ENCODE assay signal across 22 cellular contexts in genomic region chr5:79546782-79547428, GRCh38. TPM values are rescaled to one million over a fixed set of nuclear protein-coding genes. Genes with fewer than 3 reads are reported as not detected.
DNase-seq lines count a peak whose midpoint lies in the region; ATAC-seq and TF ChIP-seq lines count a peak whose summit lies in the region.
"Had no signal": no experiment of that assay in that cellular context is flagged by ENCODE, and none has a peak within 500 bp of the region (broad histone marks: within the 10 kb centered on the region; RNA-seq: fewer than 3 reads in every experiment).

No MANE protein-coding gene starts in this region.

- peaks cover 0 to 3% of the 10 kb centered on the region in 2 donors for H3K9me3 Mint-ChIP-seq in stimulated activated naive CD8-positive, alpha-beta T cell treated with anti-CD3 and anti-CD28 coated beads, Interleukin-15, amount 100 ng/mL, for 72 hours
- H3K9me3 Mint-ChIP-seq: activated T-helper 17 cell treated with anti-CD3 and anti-CD28 coated beads, Interleukin-2, amount 50 U/mL, for 72 hours; H9 had no signal

- no peaks in the 10 kb centered on the region for H3K4me1 Mint-ChIP-seq in stimulated activated naive CD8-positive, alpha-beta T cell treated with anti-CD3 and anti-CD28 coated beads, Interleukin-15, amount 100 ng/mL, for 72 hours
- H3K4me1 Mint-ChIP-seq: activated T-helper 17 cell treated with anti-CD3 and anti-CD28 coated beads, Interleukin-2, amount 50 U/mL, for 72 hours; stimulated activated memory B cell treated with anti-CD40 and anti-IgM and Interleukin-4, amounts not matched to agents 10 μg/mL and 1 μg/mL and 100 μg/mL, for 72 hours had no signal

- H2AK5ac ChIP-seq in mesenchymal stem cell (ENCODE audit: low read length, severe bottlenecking): no peak overlapping the region

- no peaks in the 10 kb centered on the region for H3K27me3 Mint-ChIP-seq in stimulated activated naive CD8-positive, alpha-beta T cell treated with anti-CD3 and anti-CD28 coated beads, Interleukin-15, amount 100 ng/mL, for 72 hours
- H3K27me3 Mint-ChIP-seq: activated T-helper 17 cell treated with anti-CD3 and anti-CD28 coated beads, Interleukin-2, amount 50 U/mL, for 72 hours; stimulated activated memory B cell treated with anti-CD40 and anti-IgM and Interleukin-4, amounts not matched to agents 10 μg/mL and 1 μg/mL and 100 μg/mL, for 72 hours had no signal

- CTCF ChIA-PET in RWPE1 (lab: Yijun Ruan, JAX): interaction anchor here (0.5 to 0.7 kb wide), 2 partner anchors 118 to 1359 kb away, joined by 3 to 4 read pairs; no protein-coding TSS in a partner anchor

- H3K27ac ChIP-seq in mesenchymal stem cell (ENCODE audit: low read length, poor library complexity, severe bottlenecking) (no peak overlapping the region), RWPE1 (no peak overlapping the region)
- H3K27ac ChIP-seq: BLaER1 treated with 17β-estradiol and CSF1 and Interleukin-3, amounts not matched to agents 10 nM and 100 nM; colonic mucosa; HL-60; right atrium auricular region; uterus had no signal

- POLR2A ChIA-PET in RWPE1 (lab: Yijun Ruan, JAX; ENCODE audit: low non-redundant PET): no interaction called here

- TF ChIP-seq CTCF in RWPE1 (conservative IDR thresholded peaks at IDR 0.05; ENCODE audit: low read depth): no peak

- peak overlapping the region; percentile 5 for H4K8ac ChIP-seq in mesenchymal stem cell (ENCODE audit: low read length)

- H3K4me3 Mint-ChIP-seq in stimulated activated naive CD8-positive, alpha-beta T cell treated with anti-CD3 and anti-CD28 coated beads, Interleukin-15, amount 100 ng/mL, for 72 hours: no peak overlapping the region
- H3K4me3 Mint-ChIP-seq: activated CD8-positive, alpha-beta T cell treated with anti-CD3 and anti-CD28 coated beads, Interleukin-2, amount 10 ng/mL, durations not matched to agents 7 days and 5 days; activated T-helper 17 cell treated with anti-CD3 and anti-CD28 coated beads, Interleukin-2, amount 50 U/mL, for 72 hours; H9; stimulated activated memory B cell treated with anti-CD40 and anti-IgM and Interleukin-4, amounts not matched to agents 10 μg/mL and 1 μg/mL and 100 μg/mL, for 72 hours had no signal

- H3K14ac ChIP-seq in mesenchymal stem cell (ENCODE audit: low read length in 2 of 2): peak overlapping the region in 1 of 2 experiments; percentile 53

- no peak overlapping the region for H2BK5ac ChIP-seq in mesenchymal stem cell (ENCODE audit: low read depth, low read length, poor library complexity, severe bottlenecking)

- no peaks in the 10 kb centered on the region for H3K27me3 ChIP-seq in mesenchymal stem cell (ENCODE audit: control insufficient read depth in 1 of 2, insufficient read depth in 1 of 2, low read length in 2 of 2)
- H3K27me3 ChIP-seq: BLaER1 treated with 17β-estradiol and CSF1 and Interleukin-3, amounts not matched to agents 10 nM and 100 nM; colonic mucosa; right atrium auricular region; uterus had no signal

- no peaks in the 10 kb centered on the region for H3K9me3 ChIP-seq in mesenchymal stem cell (ENCODE audit: control insufficient read depth, low read length)
- H3K9me3 ChIP-seq: colonic mucosa, right atrium auricular region, uterus had no signal

- peak overlapping the region in 1 of 2 experiments; percentile 91 for H2BK12ac ChIP-seq in mesenchymal stem cell (ENCODE audit: low read length in 2 of 2)

- H3K4ac ChIP-seq in mesenchymal stem cell (ENCODE audit: low read depth in 1 of 2, low read length in 2 of 2): peak overlapping the region in 1 of 2 experiments; percentile 75

- no peak overlapping the region for H2BK120ac ChIP-seq in mesenchymal stem cell (ENCODE audit: low read depth, low read length)

- no peak overlapping the region for H2BK15ac ChIP-seq in mesenchymal stem cell (ENCODE audit: low read depth, poor library complexity, severe bottlenecking)

- no peaks in the 10 kb centered on the region for H3K4me1 ChIP-seq in mesenchymal stem cell (ENCODE audit: control insufficient read depth, insufficient read depth, low read depth, low read length)
- H3K4me1 ChIP-seq: BLaER1 treated with 17β-estradiol and CSF1 and Interleukin-3, amounts not matched to agents 10 nM and 100 nM; colonic mucosa; right atrium auricular region; uterus had no signal

- peak; percentile 91 for DNase-seq in H4 (ENCODE audit: low spot score)
- peak; percentile 81 for DNase-seq in amniotic epithelial cell (ENCODE audit: low read depth)
- DNase-seq in mesenchymal stem cell: peak; percentile 90
- DNase-seq in smooth muscle cell of the brain vasculature (ENCODE audit: low read depth, low spot score): peak; percentile 39
- no peak for DNase-seq in NCI-H1417 (lab: John Stamatoyannopoulos, UW)
- DNase-seq in RWPE1 (ENCODE audit: low spot score): no peak
- no peak for DNase-seq in stimulated activated naive CD8-positive, alpha-beta T cell treated with anti-CD3 and anti-CD28 coated beads, Interleukin-15, amount 100 ng/mL, for 72 hours
- DNase-seq: activated CD8-positive, alpha-beta T cell treated with anti-CD3 and anti-CD28 coated beads, Interleukin-2, amount 10 ng/mL, durations not matched to agents 7 days and 5 days; amniotic stem cell; colonic mucosa; H9; Karpas-422; NCI-H146; NCI-H524; OCI-M1; uterus had no signal

- no peak overlapping the region for H3K4me2 ChIP-seq in mesenchymal stem cell (ENCODE audit: low read length, poor library complexity, severe bottlenecking)
- H3K4me2 ChIP-seq: BLaER1 treated with 17β-estradiol and CSF1 and Interleukin-3, amounts not matched to agents 10 nM and 100 nM had no signal

- H4K91ac ChIP-seq in mesenchymal stem cell (ENCODE audit: low read length): no peak overlapping the region

- H3K27ac Mint-ChIP-seq in stimulated activated naive CD8-positive, alpha-beta T cell treated with anti-CD3 and anti-CD28 coated beads, Interleukin-15, amount 100 ng/mL, for 72 hours: no peak overlapping the region
- H3K27ac Mint-ChIP-seq: activated CD8-positive, alpha-beta T cell treated with anti-CD3 and anti-CD28 coated beads, Interleukin-2, amount 10 ng/mL, durations not matched to agents 7 days and 5 days; activated T-helper 17 cell treated with anti-CD3 and anti-CD28 coated beads, Interleukin-2, amount 50 U/mL, for 72 hours; stimulated activated memory B cell treated with anti-CD40 and anti-IgM and Interleukin-4, amounts not matched to agents 10 μg/mL and 1 μg/mL and 100 μg/mL, for 72 hours had no signal

- H3K9ac ChIP-seq in mesenchymal stem cell (ENCODE audit: low read length): no peak overlapping the region
- H3K9ac ChIP-seq: BLaER1 treated with 17β-estradiol and CSF1 and Interleukin-3, amounts not matched to agents 10 nM and 100 nM had no signal

- no peaks in the 10 kb centered on the region for H3K36me3 ChIP-seq in mesenchymal stem cell (ENCODE audit: control insufficient read depth in 1 of 2, insufficient read depth in 2 of 2, low read depth in 1 of 2, low read length in 2 of 2)
- H3K36me3 ChIP-seq: BLaER1 treated with 17β-estradiol and CSF1 and Interleukin-3, amounts not matched to agents 10 nM and 100 nM; colonic mucosa; right atrium auricular region; uterus had no signal

- H3K79me1 ChIP-seq in mesenchymal stem cell (replicated peaks; ENCODE audit: low read length, poor library complexity, severe bottlenecking): no peaks in the 10 kb centered on the region

- ATAC-seq in GM19035 (IDR thresholded peaks at IDR 0.05; ENCODE audit: unreplicated experiment): no peak
- ATAC-seq in stimulated activated naive CD8-positive, alpha-beta T cell treated with anti-CD3 and anti-CD28 coated beads, Interleukin-15, amount 100 ng/mL, for 72 hours: no peak
- ATAC-seq: activated CD8-positive, alpha-beta T cell treated with anti-CD3 and anti-CD28 coated beads, Interleukin-2, amount 10 ng/mL, durations not matched to agents 7 days and 5 days; activated T-helper 17 cell treated with anti-CD3 and anti-CD28 coated beads, Interleukin-2, amount 50 U/mL, for 72 hours; stimulated activated memory B cell treated with anti-CD40 and anti-IgM and Interleukin-4, amounts not matched to agents 10 μg/mL and 1 μg/mL and 100 μg/mL, for 72 hours had no signal

- H3K4me3 ChIP-seq in mesenchymal stem cell (ENCODE audit: insufficient read depth in 1 of 2, low read depth in 1 of 2, low read length in 2 of 2): no peak overlapping the region
- H3K4me3 ChIP-seq: BLaER1 treated with 17β-estradiol and CSF1 and Interleukin-3, amounts not matched to agents 10 nM and 100 nM; colonic mucosa; right atrium auricular region; uterus had no signal

- peak overlapping the region; percentile 46 to 67 for H3K18ac ChIP-seq in mesenchymal stem cell (ENCODE audit: low read depth in 1 of 2, low read length in 2 of 2)

- peak overlapping the region; percentile 42 for H2AFZ ChIP-seq in mesenchymal stem cell (ENCODE audit: low read depth, low read length)

- WGBS in mesenchymal stem cell: 39% methylated on average over 5 of the region's 7 CpGs

- H3K23ac ChIP-seq in mesenchymal stem cell (ENCODE audit: low read length in 2 of 2): no peak overlapping the region

RNA-seq across cellular contexts. Expression of gene HOMER1, which starts 33.0 kb away (rescaled TPM):
- 12.8 and 15.5 TPM in 2 replicates for total RNA-seq in H4 (2014; rRNA removed; shearing (Covaris generic))
- polyA plus RNA-seq in mesenchymal stem cell (2013, experiment 1 of 2): 23.2 TPM
- 20.9 TPM for polyA plus RNA-seq in mesenchymal stem cell (2013, experiment 2 of 2)

Comparison
In these comparisons a context has a peak if more than half of its experiments do, and no peak if none do; other contexts are left out.
1. DNase-seq: peak in H4 (single experiment), amniotic epithelial cell (single experiment), mesenchymal stem cell (single experiment) and smooth muscle cell of the brain vasculature (single experiment); none in NCI-H1417 (0 of 3), RWPE1 (single experiment) and stimulated activated naive CD8-positive, alpha-beta T cell treated with anti-CD3 and anti-CD28 coated beads, Interleukin-15, amount 100 ng/mL, for 72 hours (0 of 2).